Comparison of ENCODE assay signal across 9 cellular contexts in genomic region chr7:130008941-130009847, GRCh38. TPM values are rescaled to one million over a fixed set of nuclear protein-coding genes. Genes with fewer than 3 reads are reported as not detected.
DNase-seq lines count a peak whose midpoint lies in the region; ATAC-seq lines count a peak whose summit lies in the region.
"Had no signal": no experiment of that assay in that cellular context is flagged by ENCODE, and none has a peak within 500 bp of the region (broad histone marks: within the 10 kb centered on the region; RNA-seq: fewer than 3 reads in every experiment).

No MANE protein-coding gene starts in this region.

- no peaks in the 10 kb centered on the region for H3K27me3 ChIP-seq in mucosa of stomach (ENCODE audit: control insufficient read depth, insufficient read depth, low read length)

- no peaks in the 10 kb centered on the region for H3K9me3 ChIP-seq in mucosa of stomach (ENCODE audit: control insufficient read depth, low read length)

- in situ Hi-C loops in Caki2 (cut with HindIII; ENCODE audit: low pct_unique_long_range_greater_than_20kb, low sequenced_read_pairs), result no loop called here

- no peaks in the 10 kb centered on the region for H3K36me3 ChIP-seq in mucosa of stomach (ENCODE audit: control insufficient read depth, insufficient read depth, low read length)

- peaks cover 25% of the 10 kb centered on the region for H3K4me1 ChIP-seq in mucosa of stomach (ENCODE audit: control insufficient read depth, insufficient read depth, low read length)

- peak overlapping the region; percentile 45 for H3K9ac ChIP-seq in mucosa of stomach (ENCODE audit: low read length)

- peak; percentile 58 for DNase-seq in Caki2 (ENCODE audit: low read depth)
- DNase-seq in NCI-H2029 (lab: John Stamatoyannopoulos, UW), result peak; percentile 97
- DNase-seq in cerebellar nuclear complex (lab: John Stamatoyannopoulos, UW), result peak; percentile 5 to 41
- DNase-seq in GOT3 (lab: John Stamatoyannopoulos, UW), result no peak
- no peak for DNase-seq in DMS 273 treated with DMSO at 0.1 percent for 48 hours (lab: John Stamatoyannopoulos, UW)
- no peak for DNase-seq in SKM-1 (lab: John Stamatoyannopoulos, UW; ENCODE audit: unreplicated experiment)
- DNase-seq: activated B cell treated with CpG ODN at 0.5 μM for 24 hours had no signal

- no peak overlapping the region for H3K4me3 ChIP-seq in mucosa of stomach (ENCODE audit: low read length)

- no peak for ATAC-seq in GM21723 (IDR thresholded peaks at IDR 0.05; ENCODE audit: unreplicated experiment)

RNA-seq across cellular contexts. Expression of gene ZC3HC1, which starts 42.0 kb away (rescaled TPM):
- total RNA-seq in Caki2 (2014; rRNA removed; shearing (Covaris generic); ENCODE audit: low replicate concordance), result 30.1 and 36.3 TPM in 2 replicates

RNA-seq across cellular contexts. Expression of gene UBE2H, which starts 56.4 kb away (rescaled TPM):
- 40.6 and 84.8 TPM in 2 replicates for total RNA-seq in Caki2 (2014; rRNA removed; shearing (Covaris generic); ENCODE audit: low replicate concordance)

Comparison
In these comparisons a context has a peak if more than half of its experiments do, and no peak if none do; other contexts are left out.
1. DNase-seq: peak in Caki2 (single experiment), NCI-H2029 (single experiment) and cerebellar nuclear complex (2 of 2); none in GOT3 (single experiment), DMS 273 treated with DMSO at 0.1 percent for 48 hours (single experiment) and SKM-1 (single experiment).